ENCODE assay signal across 8 cellular contexts in genomic region chr7:127392566-127393369, GRCh38. TPM values are rescaled to one million over a fixed set of nuclear protein-coding genes. Genes with fewer than 3 reads are reported as not detected.
DNase-seq lines count a peak whose midpoint lies in the region; ATAC-seq and TF ChIP-seq lines count a peak whose summit lies in the region.

Gene ZNF800, minus strand, starts transcription at chr7:127392708. Its CDS starts 1,151 bp downstream, at chr7:127391557.

- H3K4me3 ChIP-seq in AG04450 (ENCODE audit: low read depth, low read length), result peak within 1 kb of the TSS; percentile 87

- CTCF ChIA-PET in AG04450 (lab: Charles Lee), result interaction anchor here (1.5 to 1.8 kb wide), 2 partner anchors 46 to 55 kb away, joined by 4 to 6 read pairs; no protein-coding TSS in a partner anchor

- H3K27me3 ChIP-seq in AG04450 (ENCODE audit: control insufficient read depth, insufficient read depth, low read length), result no peaks in the 10 kb centered on the region

- no peak for TF ChIP-seq CTCF in AG04450 (IDR thresholded peaks at IDR 0.05; ENCODE audit: low read depth, low read length)

- DNase-seq in AG04450 (ENCODE audit: low read depth, low spot score) (peak; percentile 27), NCI-H345 treated with DMSO at 0.1 percent for 48 hours (lab: John Stamatoyannopoulos, UW; ENCODE audit: unreplicated experiment) (peak; percentile 80), caudate nucleus (lab: John Stamatoyannopoulos, UW) (peak in 60 of 61 donors; percentile 32 to 93 (median 85)), inferior parietal cortex (ENCODE audit: extremely low spot score) (peak; percentile 83)
- peak; percentile 73 to 80 (median 76) for DNase-seq in activated CD4-positive, CD25-positive, alpha-beta regulatory T cell (lab: John Stamatoyannopoulos, UW)
- peak; percentile 79 to 87 for DNase-seq in stimulated activated CD4-positive, alpha-beta T cell treated with anti-CD3 and anti-CD28 coated beads, Interleukin-12 subunit alpha, Interleukin-12 subunit beta, amount 100 ng/mL, for 24 hours (ENCODE audit: low read depth in 2 of 2)

- ATAC-seq in GM18907 (IDR thresholded peaks at IDR 0.05; ENCODE audit: unreplicated experiment), result peak; percentile 91
- peak; percentile 79 for ATAC-seq in HG03139 (IDR thresholded peaks at IDR 0.05; ENCODE audit: unreplicated experiment)

- H3K27ac ChIP-seq in AG04450 (ENCODE audit: low read depth, low read length) (peak within 1 kb of the TSS; percentile 86), caudate nucleus (ENCODE audit: low read depth, low read length) (peak within 1 kb of the TSS; percentile 91)

- POLR2A ChIA-PET in AG04450 (lab: Yijun Ruan, JAX), result interaction anchor here (0.6 to 1.3 kb wide), 4 partner anchors 25 to 186 kb away, joined by 3 to 4 read pairs (median 3); no protein-coding TSS in a partner anchor

- no peaks in the 10 kb centered on the region; the same call in 1 of the 2 replicates for H3K9me3 ChIP-seq in AG04450 (ENCODE audit: control insufficient read depth, insufficient read depth, low read length)

RNA-seq across cellular contexts. Expression of gene ZNF800, which starts in this region (rescaled TPM):
- 10.5 and 13.1 TPM in 2 replicates for polyA plus RNA-seq in AG04450 (2011; rRNA removed)
- 13.6 and 22.3 TPM in 2 replicates for polyA minus RNA-seq in AG04450 (2011; rRNA and poly(A)+ RNA removed)

Comparison
In these comparisons a context has a peak if more than half of its experiments do, and no peak if none do; other contexts are left out.
1. Peak in every context shown above with its lines: DNase-seq, ATAC-seq, H3K4me3 ChIP-seq and H3K27ac ChIP-seq.
2. DNase-seq: peak in every context shown above with its lines; median percentile 85 in caudate nucleus; 83 in inferior parietal cortex; 83 in stimulated activated CD4-positive, alpha-beta T cell treated with anti-CD3 and anti-CD28 coated beads, Interleukin-12 subunit alpha, Interleukin-12 subunit beta, amount 100 ng/mL, for 24 hours; 80 in NCI-H345 treated with DMSO at 0.1 percent for 48 hours; 76 in activated CD4-positive, CD25-positive, alpha-beta regulatory T cell; 27 in AG04450.